In genomic region chr4:101345596-101346311, GRCh38 we compare ENCODE assay signal across 8 cellular contexts. TPM values are rescaled to one million over a fixed set of nuclear protein-coding genes. Genes with fewer than 3 reads are reported as not detected.
DNase-seq lines count a peak whose midpoint lies in the region; ATAC-seq and TF ChIP-seq lines count a peak whose summit lies in the region.

No MANE protein-coding gene starts in this region.

- peak overlapping the region; percentile 10 for H3K27ac ChIP-seq in adipose tissue (ENCODE audit: low read depth, low read length)
- H3K27ac ChIP-seq in urinary bladder (ENCODE audit: low read depth), result peak overlapping the region; percentile 67

- no peaks in the 10 kb centered on the region for H3K36me3 ChIP-seq in urinary bladder (ENCODE audit: insufficient read depth)

- H3K36me3 Mint-ChIP-seq in progenitor cell of endocrine pancreas (ENCODE audit: insufficient read depth), result no peaks in the 10 kb centered on the region

- H3K27ac Mint-ChIP-seq in progenitor cell of endocrine pancreas, result peak overlapping the region; percentile 76

- peak; percentile 7 for ATAC-seq in SK-N-SH treated with all-trans-retinoic acid at 6 μM for 48 hours
- ATAC-seq in left cardiac atrium, result peak; percentile 8 to 9

- H3K27me3 Mint-ChIP-seq in progenitor cell of endocrine pancreas, result peaks cover 6% of the 10 kb centered on the region

- DNase-seq in Daoy (ENCODE audit: low read depth), result peak; percentile 26
- DNase-seq in HUDEP-2 (lab: John Stamatoyannopoulos, UW; ENCODE audit: unreplicated experiment in 76 of 76), result peak in 41 of 76 experiments; percentile 2 to 60 (median 27)
- DNase-seq in left cardiac atrium, result peak; percentile 74
- peak; percentile 34 for DNase-seq in progenitor cell of endocrine pancreas (ENCODE audit: low spot score, unreplicated experiment)
- DNase-seq in NCI-H1048 (lab: John Stamatoyannopoulos, UW), result no peak

- H3K4me3 Mint-ChIP-seq in progenitor cell of endocrine pancreas (ENCODE audit: low read depth), result peak overlapping the region; percentile 95

- TF ChIP-seq CTCF in progenitor cell of endocrine pancreas (IDR thresholded peaks at IDR 0.05; ENCODE audit: unreplicated experiment), result no peak

- 1 to 2% (median 1%) methylated on average over 26 to 45 of the region's 45 CpGs for WGBS in adipose tissue, 3 donors
- under 1% methylated on average over 44 of the region's 45 CpGs for WGBS in urinary bladder

- H3K4me3 ChIP-seq in urinary bladder (ENCODE audit: low read depth, low read length), result peak overlapping the region; percentile 99

- H3K9me3 Mint-ChIP-seq in progenitor cell of endocrine pancreas (ENCODE audit: low read depth), result no peaks in the 10 kb centered on the region

- no peaks in the 10 kb centered on the region for H3K4me1 ChIP-seq in urinary bladder (ENCODE audit: insufficient read depth)

- intact Hi-C loops in left cardiac atrium (cut with DNase I), result loop anchor here in 1 of 2 donors (5.0 kb wide), 2 partner anchors 153 to 173 kb away; no protein-coding TSS in a partner anchor

- peaks cover 14% of the 10 kb centered on the region for H3K4me1 Mint-ChIP-seq in progenitor cell of endocrine pancreas (ENCODE audit: low read depth)

TF ChIP-seq in SK-N-SH treated with all-trans-retinoic acid at 6 μM for 48 hours, 23 proteins besides CTCF, POLR2A, EP300 and RAD21:
- no peak for TF ChIP-seq ZNF565 (CRISPR knock-in tag; conservative IDR thresholded peaks at IDR 0.05; ENCODE audit: low read depth)
- TF ChIP-seq POU6F1 (CRISPR knock-in tag; IDR thresholded peaks at IDR 0.05; ENCODE audit: borderline replicate concordance, low read depth), result 0 out of 2 replicates have a peak, but pooled peaks have one; percentile 19
TF ChIP-seq in SK-N-SH treated with all-trans-retinoic acid at 6 μM for 48 hours: peak in this region for 1.

RNA-seq across cellular contexts. Expression of gene PPP3CA, which starts 1.6 kb away (rescaled TPM):
- total RNA-seq in Daoy (2014; rRNA removed; shearing (Covaris generic)), result 10.1 and 11.1 TPM in 2 replicates
- polyA plus RNA-seq in adipose tissue, result 10 to 100 TPM in 2 of 3 donors, 1 to 10 TPM in 1; 6.5 to 27.2 (median 14.1) TPM
- 10 to 100 TPM; 22.0 to 25.7 TPM for total RNA-seq in left cardiac atrium
- total RNA-seq in progenitor cell of endocrine pancreas, result 22.5 and 27.4 TPM in 2 replicates
- 79.8 TPM for total RNA-seq in urinary bladder
- 21.2 TPM for polyA plus RNA-seq in urinary bladder
